25 cellular contexts compared by ENCODE assay signal in genomic region chr3:50698269-50698668, GRCh38. TPM values are rescaled to one million over a fixed set of nuclear protein-coding genes. Genes with fewer than 3 reads are reported as not detected.
"Had no signal": no experiment of that assay in that cellular context is flagged by ENCODE, and none has a peak within 500 bp of the region (broad histone marks: within the 10 kb centered on the region; RNA-seq: fewer than 3 reads in every experiment).

No MANE protein-coding gene starts in this region.

- DNase-seq: dermis blood vessel endothelial cell; dorsolateral prefrontal cortex; effector CD4-positive, alpha-beta T cell; effector memory CD4-positive, alpha-beta T cell; foreskin keratinocyte; heart left ventricle; hypothalamus; immature natural killer cell; left cardiac atrium; left lung; left ventricle myocardium superior; lower lobe of right lung; mesenchymal stem cell; mucosa of descending colon; naive B cell; natural killer cell had no signal

- ATAC-seq: foreskin keratinocyte, gastroesophageal sphincter, heart left ventricle, left cardiac atrium, left lung, left ventricle myocardium superior, lower lobe of right lung, mucosa of descending colon, natural killer cell had no signal

- H3K9me3 ChIP-seq: lower lobe of right lung had no signal

- H3K4me1 ChIP-seq: esophagus muscularis mucosa, foreskin keratinocyte, gastroesophageal sphincter, heart left ventricle, left lung, lower lobe of right lung had no signal

- H3K4me3 Mint-ChIP-seq: immature natural killer cell, mesothelial cell of epicardium, naive B cell, natural killer cell had no signal

- H3K36me3 Mint-ChIP-seq: immature natural killer cell, natural killer cell had no signal

- H3K27ac ChIP-seq: coronary artery, dorsolateral prefrontal cortex, esophagus muscularis mucosa, foreskin keratinocyte, gastroesophageal sphincter, heart left ventricle, hepatocyte, left lung, lower lobe of right lung had no signal

- H3K27ac Mint-ChIP-seq: immature natural killer cell, mesothelial cell of epicardium, naive B cell, natural killer cell had no signal

- FAIRE-seq: endothelial cell of umbilical vein, frontal cortex, keratinocyte had no signal

- H3K9me3 Mint-ChIP-seq: immature natural killer cell, natural killer cell had no signal

- H3K4me1 Mint-ChIP-seq: immature natural killer cell, mesothelial cell of epicardium, naive B cell had no signal

- H3K36me3 ChIP-seq: esophagus muscularis mucosa, gastroesophageal sphincter, heart left ventricle, left lung, lower lobe of right lung had no signal

- H3K4me3 ChIP-seq: coronary artery, dorsolateral prefrontal cortex, esophagus muscularis mucosa, gastroesophageal sphincter, heart left ventricle, hepatocyte, left lung, lower lobe of right lung, mucosa of descending colon had no signal

RNA-seq across cellular contexts. Expression of gene DOCK3, which starts 23.5 kb away (rescaled TPM):
- total RNA-seq: dermis blood vessel endothelial cell, lung microvascular endothelial cell had no signal
